Comparison of ENCODE assay signal across 8 cellular contexts in the genomic region with DNA sequence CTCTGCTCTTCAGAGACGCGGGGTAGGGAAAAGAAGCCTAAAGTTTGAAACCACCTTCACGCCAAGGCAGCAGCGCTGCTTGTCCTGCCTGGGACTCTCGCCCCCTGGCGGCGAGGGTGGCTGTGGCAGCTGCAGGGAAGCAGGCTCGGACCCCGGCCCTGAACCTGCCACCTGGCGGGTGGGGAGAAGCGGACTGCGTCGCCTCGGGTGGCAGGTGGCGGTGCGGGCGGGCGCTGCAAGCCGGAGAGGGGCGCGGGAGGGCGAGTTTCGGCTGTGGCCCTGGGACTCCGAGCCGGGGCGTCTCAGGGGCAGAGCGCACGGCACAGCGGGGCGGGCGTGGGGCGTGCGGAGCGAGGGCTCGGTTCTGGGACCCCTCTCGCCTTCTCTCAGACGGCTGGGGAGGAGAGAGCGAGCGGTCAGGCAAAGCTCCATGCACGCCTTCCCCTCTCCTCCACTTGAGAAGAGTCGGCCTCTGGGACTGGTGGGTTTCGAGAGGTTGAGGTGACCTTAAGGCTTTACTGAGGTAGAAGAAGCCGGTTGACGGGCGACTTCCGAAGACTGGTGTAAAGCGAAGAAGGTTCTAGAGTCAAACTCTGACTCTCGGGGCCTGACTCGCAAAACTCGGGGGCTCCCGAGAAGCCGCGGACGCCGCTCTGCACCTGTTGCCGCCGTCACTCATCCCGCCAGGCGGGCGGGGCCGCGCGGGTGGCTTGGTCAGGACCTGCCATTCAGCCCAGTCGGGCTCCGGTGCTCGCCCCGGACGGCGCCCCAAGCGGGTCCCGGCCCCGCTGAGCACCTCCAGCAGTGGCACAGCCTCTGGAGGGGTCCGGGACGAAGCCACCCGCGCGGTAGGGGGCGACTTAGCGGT. TPM values are rescaled to one million over a fixed set of nuclear protein-coding genes. Genes with fewer than 3 reads are reported as not detected.
DNase-seq lines count a peak whose midpoint lies in the region; ATAC-seq and TF ChIP-seq lines count a peak whose summit lies in the region.

No MANE protein-coding gene starts in this region.

- peak overlapping the region; percentile 85 for H3K4me3 Mint-ChIP-seq in activated naive CD4-positive, alpha-beta T cell treated with anti-CD3 and anti-CD28 coated beads, Interleukin-2, amount 50 U/mL, for 24 hours

- no peaks in the 10 kb centered on the region for H3K36me3 Mint-ChIP-seq in activated naive CD4-positive, alpha-beta T cell treated with anti-CD3 and anti-CD28 coated beads, Interleukin-2, amount 50 U/mL, for 24 hours

- H3K27me3 ChIP-seq in MG63: no peaks in the 10 kb centered on the region
- peaks cover 9 to 10% of the 10 kb centered on the region in 2 donors for H3K27me3 ChIP-seq in uterus

- H3K4me1 Mint-ChIP-seq in activated naive CD4-positive, alpha-beta T cell treated with anti-CD3 and anti-CD28 coated beads, Interleukin-2, amount 50 U/mL, for 24 hours: no peaks in the 10 kb centered on the region

- ATAC-seq in GM19372 (IDR thresholded peaks at IDR 0.05; ENCODE audit: low read depth, unreplicated experiment): peak; percentile 60

- DNase-seq in NCI-H1930 (lab: John Stamatoyannopoulos, UW) (peak; percentile 26 to 31), iPS DF 4.7 (ENCODE audit: extremely low read depth, low spot score) (peak; percentile 28), MG63 (no peak), uterus (no peak)
- peak; percentile 61 for DNase-seq in stimulated activated CD4-positive, alpha-beta T cell treated with anti-CD3 and anti-CD28 coated beads, Interleukin-12 subunit alpha, Interleukin-12 subunit beta, amount 100 ng/mL, for 4 hours

- H3K27ac Mint-ChIP-seq in activated naive CD4-positive, alpha-beta T cell treated with anti-CD3 and anti-CD28 coated beads, Interleukin-2, amount 50 U/mL, for 24 hours: peak overlapping the region; percentile 81

- intact Hi-C loops in uterus (cut with DNase I; ENCODE audit: low total_unique reads): no loop called here

- TF ChIP-seq CTCF in 22Rv1 (IDR thresholded peaks at IDR 0.05) (peak; percentile 98), uterus (IDR thresholded peaks at IDR 0.05) (peak in 1 of 4 experiments; percentile 10)

- H3K36me3 ChIP-seq in MG63: no peaks in the 10 kb centered on the region
- H3K36me3 ChIP-seq in uterus: no peaks in the 10 kb centered on the region

- no peak for TF ChIP-seq POLR2A in uterus (IDR thresholded peaks at IDR 0.05)

- peaks cover 11% of the 10 kb centered on the region for H3K27me3 Mint-ChIP-seq in activated naive CD4-positive, alpha-beta T cell treated with anti-CD3 and anti-CD28 coated beads, Interleukin-2, amount 50 U/mL, for 24 hours

- no peak overlapping the region for H3K4me3 ChIP-seq in MG63
- peak overlapping the region in 1 of 2 donors; percentile 11 for H3K4me3 ChIP-seq in uterus

- H3K27ac ChIP-seq in 22Rv1 (no peak overlapping the region), uterus (no peak overlapping the region)

- no peaks in the 10 kb centered on the region for H3K9me3 Mint-ChIP-seq in activated naive CD4-positive, alpha-beta T cell treated with anti-CD3 and anti-CD28 coated beads, Interleukin-2, amount 50 U/mL, for 24 hours

- no peaks in the 10 kb centered on the region for H3K9me3 ChIP-seq in MG63
- H3K9me3 ChIP-seq in uterus: no peaks in the 10 kb centered on the region

- H3K4me1 ChIP-seq in uterus: peaks cover 0 to 10% of the 10 kb centered on the region in 2 donors

RNA-seq across cellular contexts. Expression of a gene that starts 1.1 kb away (rescaled TPM):
- total RNA-seq in MG63 (2014; rRNA removed; shearing (Covaris generic); ENCODE audit: low replicate concordance): not detected in 2 replicates
- not detected for total RNA-seq in uterus

RNA-seq across cellular contexts. Expression of a gene that starts 18.1 kb away (rescaled TPM):
- total RNA-seq in MG63 (2014; rRNA removed; shearing (Covaris generic); ENCODE audit: low replicate concordance): not detected in 2 replicates
- total RNA-seq in uterus: 10 to 100 TPM in 3 of 4 donors, 1 to 10 TPM in 1; 7.3 to 32.5 (median 15.0) TPM

Comparison
In these comparisons a context has a peak if more than half of its experiments do, and no peak if none do; other contexts are left out.
1. DNase-seq: peak in NCI-H1930 (2 of 2), iPS DF 4.7 (single experiment) and stimulated activated CD4-positive, alpha-beta T cell treated with anti-CD3 and anti-CD28 coated beads, Interleukin-12 subunit alpha, Interleukin-12 subunit beta, amount 100 ng/mL, for 4 hours (single experiment); none in MG63 (single experiment) and uterus (0 of 2).